In the genomic region with DNA sequence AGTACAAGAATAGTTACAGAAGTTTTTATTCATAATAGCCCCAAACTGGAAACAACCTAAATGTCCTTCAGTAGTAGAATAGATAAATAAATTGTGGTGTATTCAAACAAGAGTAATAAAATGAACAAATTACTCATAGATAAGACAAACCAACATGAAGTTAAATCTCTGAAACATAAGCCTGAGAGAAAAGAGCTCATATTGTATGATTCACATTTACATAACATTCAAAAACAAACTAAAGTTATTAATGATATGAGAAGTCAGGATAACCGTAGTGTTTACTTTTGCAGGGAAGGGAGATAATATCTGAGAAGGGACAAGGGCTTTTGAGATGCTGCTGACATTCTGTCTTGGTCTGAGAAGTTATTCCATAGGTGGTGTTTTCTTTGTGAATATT, we compare ENCODE assay signal across 25 cellular contexts.
"Had no signal": no experiment of that assay in that cellular context is flagged by ENCODE, and none has a peak within 500 bp of the region (broad histone marks: within the 10 kb centered on the region; RNA-seq: fewer than 3 reads in every experiment).

No MANE protein-coding gene starts in this region.

- H3K27me3 ChIP-seq: dorsolateral prefrontal cortex, gastroesophageal sphincter, hepatocyte, right atrium auricular region, testis, transverse colon had no signal

- H3K9me3 ChIP-seq: gastroesophageal sphincter, mucosa of descending colon, right atrium auricular region, testis, transverse colon had no signal

- H2AFZ ChIP-seq: hepatocyte had no signal

- H3K4me1 Mint-ChIP-seq: WTC11 had no signal

- H3K4me1 ChIP-seq: gastroesophageal sphincter, right atrium auricular region, testis, transverse colon had no signal

- H3K36me3 Mint-ChIP-seq: natural killer cell treated with Interleukin-12 subunit alpha and Interleukin-12 subunit beta and Interleukin-15 and Interleukin-18, amount 100 ng/mL, for 72 hours had no signal

- DNase-seq: activated CD4-positive, alpha-beta T cell treated with anti-CD3 and anti-CD28 coated beads, Interleukin-2, amount 50 U/mL, for 4 hours; activated effector memory CD4-positive, alpha-beta T cell treated with anti-CD3 and anti-CD28 coated beads, Interleukin-2, amount 50 U/mL, for 16 hours; activated naive CD4-positive, alpha-beta T cell treated with anti-CD3 and anti-CD28 coated beads for 36 hours; activated naive CD8-positive, alpha-beta T cell treated with anti-CD3 and anti-CD28 coated beads for 36 hours; activated T-cell treated with anti-CD3 and anti-CD28 coated beads for 4 hours; amygdala; dorsolateral prefrontal cortex; effector memory CD4-positive, alpha-beta T cell; left cardiac atrium; left ventricle myocardium superior; mucosa of descending colon; stimulated activated CD4-positive, alpha-beta T cell treated with anti-CD3 and anti-CD28 coated beads, Interleukin-12 subunit alpha, Interleukin-12 subunit beta, amount 100 ng/mL, for 4 hours; stimulated activated CD4-positive, alpha-beta T cell treated with anti-CD3 and anti-CD28 coated beads, Interleukin-4, amount 100 ng/mL, for 1 hour; stimulated activated naive CD8-positive, alpha-beta T cell treated with anti-CD3 and anti-CD28 coated beads, Interleukin-15, Interleukin-2, amounts not matched to agents 100 U/mL and 50 U/mL, for 24 hours; testis; transverse colon had no signal

- H3K9me3 Mint-ChIP-seq: activated naive CD4-positive, alpha-beta T cell treated with anti-CD3 and anti-CD28 coated beads for 36 hours; activated naive CD8-positive, alpha-beta T cell treated with anti-CD3 and anti-CD28 coated beads for 36 hours; activated T-helper 1 cell treated with anti-CD3 and anti-CD28 coated beads, Interleukin-12 subunit alpha, Interleukin-12 subunit beta, Interleukin-2, Interleukin-4 antibody, amounts not matched to agents 30 ng/mL and 10 ng/mL and 1 ng/mL, durations not matched to agents 14 hours and 24 hours and 36 hours; natural killer cell treated with Interleukin-12 subunit alpha and Interleukin-12 subunit beta and Interleukin-15 and Interleukin-18, amount 100 ng/mL, for 72 hours; T-helper 1 cell treated with Interleukin-12 subunit alpha and Interleukin-12 subunit beta and Interleukin-4 antibody, amounts not matched to agents 30 μg/mL and 1 μg/mL, for 36 hours; WTC11 had no signal

- H3K4me3 Mint-ChIP-seq: activated naive CD4-positive, alpha-beta T cell treated with anti-CD3 and anti-CD28 coated beads for 36 hours; activated naive CD8-positive, alpha-beta T cell treated with anti-CD3 and anti-CD28 coated beads for 36 hours; activated T-helper 1 cell treated with anti-CD3 and anti-CD28 coated beads, Interleukin-12 subunit alpha, Interleukin-12 subunit beta, Interleukin-2, Interleukin-4 antibody, amounts not matched to agents 30 ng/mL and 10 ng/mL and 1 ng/mL, durations not matched to agents 14 hours and 24 hours and 36 hours; natural killer cell treated with Interleukin-12 subunit alpha and Interleukin-12 subunit beta and Interleukin-15 and Interleukin-18, amount 100 ng/mL, for 72 hours; T-helper 1 cell treated with Interleukin-12 subunit alpha and Interleukin-12 subunit beta and Interleukin-4 antibody, amounts not matched to agents 30 μg/mL and 1 μg/mL, for 36 hours; WTC11 had no signal

- H3K27me3 Mint-ChIP-seq: activated naive CD8-positive, alpha-beta T cell treated with anti-CD3 and anti-CD28 coated beads for 36 hours had no signal

- H3K79me2 ChIP-seq: hepatocyte had no signal

- FAIRE-seq: colon, keratinocyte had no signal

- ATAC-seq: gastroesophageal sphincter; left ventricle myocardium superior; mucosa of descending colon; natural killer cell treated with Interleukin-12 subunit alpha and Interleukin-12 subunit beta and Interleukin-15 and Interleukin-18, amount 100 ng/mL, for 72 hours; stimulated activated naive CD8-positive, alpha-beta T cell treated with anti-CD3 and anti-CD28 coated beads, Interleukin-15, Interleukin-2, amounts not matched to agents 100 U/mL and 50 U/mL, for 24 hours; WTC11 had no signal

- H3K27ac ChIP-seq: gastroesophageal sphincter, hepatocyte, right atrium auricular region, testis, transverse colon had no signal

- H3K36me3 ChIP-seq: transverse colon had no signal

- H3K4me2 ChIP-seq: hepatocyte had no signal

- H3K27ac Mint-ChIP-seq: activated naive CD4-positive, alpha-beta T cell treated with anti-CD3 and anti-CD28 coated beads for 36 hours; activated naive CD8-positive, alpha-beta T cell treated with anti-CD3 and anti-CD28 coated beads for 36 hours; activated T-helper 1 cell treated with anti-CD3 and anti-CD28 coated beads, Interleukin-12 subunit alpha, Interleukin-12 subunit beta, Interleukin-2, Interleukin-4 antibody, amounts not matched to agents 30 ng/mL and 10 ng/mL and 1 ng/mL, durations not matched to agents 14 hours and 24 hours and 36 hours; natural killer cell treated with Interleukin-12 subunit alpha and Interleukin-12 subunit beta and Interleukin-15 and Interleukin-18, amount 100 ng/mL, for 72 hours; T-helper 1 cell treated with Interleukin-12 subunit alpha and Interleukin-12 subunit beta and Interleukin-4 antibody, amounts not matched to agents 30 μg/mL and 1 μg/mL, for 36 hours; WTC11 had no signal

- H3K4me3 ChIP-seq: dorsolateral prefrontal cortex, gastroesophageal sphincter, hepatocyte, mucosa of descending colon, right atrium auricular region, testis, transverse colon had no signal
